9 cellular contexts compared by ENCODE assay signal in the genomic region with DNA sequence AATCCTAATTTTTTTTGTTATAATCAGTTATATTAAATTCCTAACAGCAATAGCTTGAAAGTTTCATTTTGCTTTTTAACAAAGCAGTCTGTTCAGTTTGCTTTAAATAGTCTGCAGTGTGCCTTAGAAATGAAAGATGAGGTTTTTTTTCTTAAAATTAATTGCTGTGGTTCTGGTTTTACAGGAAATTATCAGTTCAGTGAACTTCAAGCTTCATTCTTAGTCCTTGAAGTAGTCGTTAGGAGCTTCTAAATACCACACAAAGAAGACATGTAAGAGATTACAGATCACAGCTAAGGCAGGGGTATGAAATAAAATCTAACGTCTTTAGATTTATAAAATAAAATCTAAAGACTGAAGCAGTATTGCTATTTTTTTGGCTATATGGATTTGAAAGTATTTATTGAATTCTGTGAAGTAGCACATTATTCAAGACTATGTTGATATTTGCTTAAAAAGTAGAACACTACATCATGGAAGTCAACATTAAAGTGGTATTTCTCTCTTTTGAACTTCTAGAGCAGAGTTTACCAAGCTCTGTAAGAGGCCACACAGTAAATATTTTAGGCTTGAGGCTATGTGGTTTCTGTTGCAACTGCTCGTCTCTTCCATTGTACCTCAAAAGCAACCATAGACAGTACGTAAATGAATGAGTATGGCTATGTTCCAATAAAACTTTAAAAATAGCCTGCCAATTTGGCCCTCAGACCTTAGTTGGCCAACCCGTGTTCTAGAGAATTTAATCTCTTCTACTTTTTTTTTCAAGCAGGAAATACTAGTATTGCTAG. TPM values are rescaled to one million over a fixed set of nuclear protein-coding genes. Genes with fewer than 3 reads are reported as not detected.
DNase-seq lines count a peak whose midpoint lies in the region; ATAC-seq and TF ChIP-seq lines count a peak whose summit lies in the region.
"Had no signal": no experiment of that assay in that cellular context is flagged by ENCODE, and none has a peak within 500 bp of the region (broad histone marks: within the 10 kb centered on the region; RNA-seq: fewer than 3 reads in every experiment).

No MANE protein-coding gene starts in this region.

- peak overlapping the region; percentile 48 for H3K4me2 ChIP-seq in fibroblast of lung (ENCODE audit: extremely low read depth, insufficient read depth, low read length)

- H3K9me3 ChIP-seq in fibroblast of lung (ENCODE audit: control insufficient read depth, insufficient read depth, low read depth, low read length): no peaks in the 10 kb centered on the region
- H3K9me3 ChIP-seq in skeletal muscle tissue (ENCODE audit: control insufficient read depth in 3 of 3, low read length in 3 of 3): no peaks in the 10 kb centered on the region

- H3K27me3 ChIP-seq in fibroblast of lung (ENCODE audit: control insufficient read depth, insufficient read depth, low read length) (no peaks in the 10 kb centered on the region), skeletal muscle tissue (ENCODE audit: control insufficient read depth in 3 of 3, insufficient read depth in 3 of 3, low read length in 3 of 3) (no peaks in the 10 kb centered on the region)

- peak; percentile 64 for ATAC-seq in HG02870 (IDR thresholded peaks at IDR 0.05; ENCODE audit: unreplicated experiment)

- no peak for TF ChIP-seq CTCF in fibroblast of lung (conservative IDR thresholded peaks at IDR 0.05 in 1 of 2, IDR thresholded peaks at IDR 0.05 in 1 of 2; ENCODE audit: low read depth in 1 of 2, low read length in 2 of 2)

- H3K27ac ChIP-seq in fibroblast of lung (ENCODE audit: insufficient read depth, low read length) (no peak overlapping the region), skeletal muscle tissue (ENCODE audit: low read depth, low read length) (peak overlapping the region; percentile 49)
- H3K27ac ChIP-seq: 22Rv1 had no signal

- H3K9ac ChIP-seq in fibroblast of lung (ENCODE audit: insufficient read depth, low read length): no peak overlapping the region
- peak overlapping the region in 1 of 3 donors; percentile 33 for H3K9ac ChIP-seq in skeletal muscle tissue (ENCODE audit: low read depth in 1 of 3, low read length in 3 of 3)

- DNase-seq in DMS53 (lab: John Stamatoyannopoulos, UW): peak; percentile 9
- no peak for DNase-seq in DMS53 treated with DMSO at 0.1 percent for 48 hours (lab: John Stamatoyannopoulos, UW; ENCODE audit: unreplicated experiment)
- DNase-seq in RPMI8226: peak; percentile 66
- DNase-seq in fibroblast of lung (ENCODE audit: low read depth in 2 of 2): peak; percentile 85 to 90
- no peak for DNase-seq in 8988T
- no peak for DNase-seq in mesenteric fat pad (ENCODE audit: low spot score)

- peaks cover 2% of the 10 kb centered on the region for H3K36me3 ChIP-seq in fibroblast of lung (ENCODE audit: control insufficient read depth, insufficient read depth, low read length)
- H3K36me3 ChIP-seq in skeletal muscle tissue (ENCODE audit: control insufficient read depth in 3 of 3, insufficient read depth in 3 of 3, low read length in 3 of 3): peaks cover 0 to 8% (median 4%) of the 10 kb centered on the region in 3 donors

- no peak overlapping the region for H2AFZ ChIP-seq in fibroblast of lung (ENCODE audit: low read length)

- H3K4me1 ChIP-seq in fibroblast of lung (ENCODE audit: control insufficient read depth, extremely low read depth, insufficient read depth, low read length): no peaks in the 10 kb centered on the region
- H3K4me1 ChIP-seq in skeletal muscle tissue (ENCODE audit: control insufficient read depth in 3 of 3, insufficient read depth in 3 of 3, low read length in 3 of 3): peaks cover 0 to 16% (median 6%) of the 10 kb centered on the region in 3 donors

- H3K79me2 ChIP-seq in fibroblast of lung (ENCODE audit: control insufficient read depth, insufficient read depth, low read length): no peaks in the 10 kb centered on the region

- H3K4me3 ChIP-seq in fibroblast of lung (replicated peaks in 1 of 4; ENCODE audit: control extremely low read depth in 1 of 4, insufficient read depth in 1 of 4, low read depth in 3 of 4, low read length in 4 of 4) (no peak overlapping the region), skeletal muscle tissue (ENCODE audit: low read length in 3 of 3) (peak overlapping the region in 1 of 3 donors; percentile 5)

- H4K20me1 ChIP-seq in fibroblast of lung (ENCODE audit: control insufficient read depth, extremely low read depth, insufficient read depth, low read length): no peaks in the 10 kb centered on the region

RNA-seq across cellular contexts. Expression of a gene that starts 7.9 kb away (rescaled TPM):
- total RNA-seq in fibroblast of lung (21.3 and 28.9 TPM in 2 replicates), skeletal muscle tissue (29.2 TPM), mesenteric fat pad (26.8 TPM)
- 19.0 and 19.2 TPM in 2 replicates for polyA plus RNA-seq in fibroblast of lung
- 14.4 and 15.6 TPM in 2 replicates for polyA plus RNA-seq in fibroblast of lung (2012)
- 2.9 and 7.2 TPM in 2 replicates for polyA minus RNA-seq in fibroblast of lung (ENCODE audit: low replicate concordance)

Comparison
In these comparisons a context has a peak if more than half of its experiments do, and no peak if none do; other contexts are left out.
1. DNase-seq: peak in DMS53 (single experiment), RPMI8226 (single experiment) and fibroblast of lung (2 of 2); none in DMS53 treated with DMSO at 0.1 percent for 48 hours (single experiment), 8988T (single experiment) and mesenteric fat pad (single experiment).